Comparison of ENCODE assay signal across 10 cellular contexts in genomic region chr6:105786890-105787655, GRCh38.
DNase-seq lines count a peak whose midpoint lies in the region; ATAC-seq lines count a peak whose summit lies in the region.
"Had no signal": no experiment of that assay in that cellular context is flagged by ENCODE, and none has a peak within 500 bp of the region (broad histone marks: within the 10 kb centered on the region; RNA-seq: fewer than 3 reads in every experiment).

No MANE protein-coding gene starts in this region.

- peak; percentile 11 for DNase-seq in astrocyte of the hippocampus (ENCODE audit: low read depth, low spot score)
- no peak for DNase-seq in HCEC 1CT
- no peak for DNase-seq in activated gamma-delta T cell (lab: John Stamatoyannopoulos, UW)
- no peak for DNase-seq in NCI-H146 (lab: John Stamatoyannopoulos, UW)
- DNase-seq: colonic mucosa, ovary had no signal

- peak; percentile 52 for ATAC-seq in GM18508 (IDR thresholded peaks at IDR 0.05; ENCODE audit: insufficient read depth, unreplicated experiment)
- ATAC-seq in GM19452 (IDR thresholded peaks at IDR 0.05; ENCODE audit: unreplicated experiment), result peak; percentile 69
- peak; percentile 62 for ATAC-seq in HG03108 (IDR thresholded peaks at IDR 0.05; ENCODE audit: unreplicated experiment)
- no peak for ATAC-seq in HG02840 (IDR thresholded peaks at IDR 0.05; ENCODE audit: low FRiP score, unreplicated experiment)
